ENCODE assay signal across 32 cellular contexts in the genomic region with DNA sequence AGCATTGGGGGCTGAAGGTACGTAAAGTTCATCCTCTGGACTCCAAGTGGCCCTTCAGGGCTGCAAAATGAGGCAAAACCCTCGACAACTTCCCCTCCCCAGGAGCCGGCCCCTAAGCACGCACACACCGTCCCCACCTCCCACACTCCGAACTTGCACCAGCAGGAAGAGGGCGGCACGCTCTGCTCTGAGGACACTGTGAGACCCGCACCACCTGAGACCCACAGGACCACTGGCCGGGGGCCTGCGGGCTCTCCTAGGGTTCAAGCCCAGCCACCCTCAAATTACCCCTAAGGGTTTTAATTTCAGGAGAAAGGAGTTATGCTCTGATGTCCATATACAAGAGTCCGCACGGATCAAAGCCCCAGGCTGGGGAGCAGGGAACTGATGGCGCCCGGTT.
"Had no signal": no experiment of that assay in that cellular context is flagged by ENCODE, and none has a peak within 500 bp of the region (broad histone marks: within the 10 kb centered on the region; RNA-seq: fewer than 3 reads in every experiment).

No MANE protein-coding gene starts in this region.

- H3K36me3 Mint-ChIP-seq: activated CD8-positive, alpha-beta memory T cell treated with anti-CD3 and anti-CD28 coated beads, Interleukin-2, amount 10 ng/mL, durations not matched to agents 7 days and 5 days; activated naive CD4-positive, alpha-beta T cell treated with anti-CD3 and anti-CD28 coated beads, Interleukin-2, amount 10 ng/mL, durations not matched to agents 7 days and 5 days; activated naive CD4-positive, alpha-beta T cell treated with anti-CD3 and anti-CD28 coated beads, Interleukin-2, amount 50 U/mL, for 24 hours; activated naive CD8-positive, alpha-beta T cell; activated naive CD8-positive, alpha-beta T cell treated with anti-CD3 and anti-CD28 coated beads, Interleukin-2, amount 10 ng/mL, durations not matched to agents 7 days and 5 days had no signal

- H3K4me1 Mint-ChIP-seq: activated B cell treated with CpG ODN at 0.5 μM for 24 hours; activated CD4-positive, alpha-beta memory T cell treated with anti-CD3 and anti-CD28 coated beads, Interleukin-2, amount 10 ng/mL, durations not matched to agents 7 days and 5 days; activated CD4-positive, alpha-beta T cell treated with anti-CD3 and anti-CD28 coated beads for 36 hours; activated CD4-positive, alpha-beta T cell treated with anti-CD3 and anti-CD28 coated beads, Interleukin-2, amount 10 ng/mL, durations not matched to agents 7 days and 5 days; activated CD8-positive, alpha-beta memory T cell treated with anti-CD3 and anti-CD28 coated beads, Interleukin-2, amount 10 ng/mL, durations not matched to agents 7 days and 5 days; activated naive CD4-positive, alpha-beta T cell treated with anti-CD3 and anti-CD28 coated beads, Interleukin-2, amount 10 ng/mL, durations not matched to agents 7 days and 5 days; activated naive CD4-positive, alpha-beta T cell treated with anti-CD3 and anti-CD28 coated beads, Interleukin-2, amount 50 U/mL, for 24 hours; activated naive CD8-positive, alpha-beta T cell treated with anti-CD3 and anti-CD28 coated beads, Interleukin-2, amount 10 ng/mL, durations not matched to agents 7 days and 5 days; activated naive CD8-positive, alpha-beta T cell treated with anti-CD3 and anti-CD28 coated beads, Interleukin-2, amount 50 U/mL, for 24 hours; brain had no signal

- H3K27ac ChIP-seq: ascending aorta, cardiac muscle cell, VCaP had no signal

- H3K27ac Mint-ChIP-seq: activated B cell treated with CpG ODN at 0.5 μM for 24 hours; activated CD4-positive, alpha-beta memory T cell treated with anti-CD3 and anti-CD28 coated beads, Interleukin-2, amount 10 ng/mL, durations not matched to agents 7 days and 5 days; activated CD4-positive, alpha-beta T cell treated with anti-CD3 and anti-CD28 coated beads for 36 hours; activated CD4-positive, alpha-beta T cell treated with anti-CD3 and anti-CD28 coated beads, Interleukin-2, amount 10 ng/mL, durations not matched to agents 7 days and 5 days; activated CD8-positive, alpha-beta memory T cell treated with anti-CD3 and anti-CD28 coated beads, Interleukin-2, amount 10 ng/mL, durations not matched to agents 7 days and 5 days; activated CD8-positive, alpha-beta T cell treated with anti-CD3 and anti-CD28 coated beads, Interleukin-2, amount 10 ng/mL, durations not matched to agents 7 days and 5 days; activated naive CD4-positive, alpha-beta T cell treated with anti-CD3 and anti-CD28 coated beads, Interleukin-2, amount 10 ng/mL, durations not matched to agents 7 days and 5 days; activated naive CD4-positive, alpha-beta T cell treated with anti-CD3 and anti-CD28 coated beads, Interleukin-2, amount 50 U/mL, for 24 hours; activated naive CD8-positive, alpha-beta T cell; activated naive CD8-positive, alpha-beta T cell treated with anti-CD3 and anti-CD28 coated beads, Interleukin-2, amount 10 ng/mL, durations not matched to agents 7 days and 5 days; activated naive CD8-positive, alpha-beta T cell treated with anti-CD3 and anti-CD28 coated beads, Interleukin-2, amount 50 U/mL, for 24 hours; activated T-cell treated with anti-CD3 and anti-CD28 coated beads, Interleukin-2, amount 50 U/mL, for 24 hours; activated T-helper 2 cell treated with anti-CD3 and anti-CD28 coated beads, Interferon-gamma antibody, Interleukin-2, Interleukin-4, amounts not matched to agents 10 μg/mL and 5 μg/mL and 100 μg/mL, durations not matched to agents 14 hours and 24 hours and 36 hours; T-helper 1 cell treated with Interleukin-12 subunit alpha and Interleukin-12 subunit beta and Interleukin-4 antibody, amounts not matched to agents 30 μg/mL and 1 μg/mL, for 36 hours; T-helper 2 cell treated with Interferon-gamma antibody and Interleukin-4, amounts not matched to agents 5 μg/mL and 100 μg/mL, for 36 hours had no signal

- H3K27me3 ChIP-seq: ascending aorta, cardiac muscle cell had no signal

- H3K4me3 Mint-ChIP-seq: activated B cell treated with CpG ODN at 0.5 μM for 24 hours; activated CD4-positive, alpha-beta memory T cell treated with anti-CD3 and anti-CD28 coated beads, Interleukin-2, amount 10 ng/mL, durations not matched to agents 7 days and 5 days; activated CD4-positive, alpha-beta T cell treated with anti-CD3 and anti-CD28 coated beads for 36 hours; activated CD4-positive, alpha-beta T cell treated with anti-CD3 and anti-CD28 coated beads, Interleukin-2, amount 10 ng/mL, durations not matched to agents 7 days and 5 days; activated CD8-positive, alpha-beta memory T cell treated with anti-CD3 and anti-CD28 coated beads, Interleukin-2, amount 10 ng/mL, durations not matched to agents 7 days and 5 days; activated CD8-positive, alpha-beta T cell treated with anti-CD3 and anti-CD28 coated beads, Interleukin-2, amount 10 ng/mL, durations not matched to agents 7 days and 5 days; activated naive CD4-positive, alpha-beta T cell treated with anti-CD3 and anti-CD28 coated beads, Interleukin-2, amount 10 ng/mL, durations not matched to agents 7 days and 5 days; activated naive CD4-positive, alpha-beta T cell treated with anti-CD3 and anti-CD28 coated beads, Interleukin-2, amount 50 U/mL, for 24 hours; activated naive CD8-positive, alpha-beta T cell; activated naive CD8-positive, alpha-beta T cell treated with anti-CD3 and anti-CD28 coated beads, Interleukin-2, amount 10 ng/mL, durations not matched to agents 7 days and 5 days; activated naive CD8-positive, alpha-beta T cell treated with anti-CD3 and anti-CD28 coated beads, Interleukin-2, amount 50 U/mL, for 24 hours; activated T-cell treated with anti-CD3 and anti-CD28 coated beads, Interleukin-2, amount 50 U/mL, for 24 hours; brain; T-helper 1 cell treated with Interleukin-12 subunit alpha and Interleukin-12 subunit beta and Interleukin-4 antibody, amounts not matched to agents 30 μg/mL and 1 μg/mL, for 36 hours; T-helper 2 cell treated with Interferon-gamma antibody and Interleukin-4, amounts not matched to agents 5 μg/mL and 100 μg/mL, for 36 hours had no signal

- H3K4me3 ChIP-seq: ascending aorta, cardiac muscle cell had no signal

- H3K4me1 ChIP-seq: ascending aorta had no signal

- ATAC-seq: activated CD4-positive, alpha-beta T cell treated with anti-CD3 and anti-CD28 coated beads for 36 hours; activated CD8-positive, alpha-beta memory T cell treated with anti-CD3 and anti-CD28 coated beads, Interleukin-2, amount 10 ng/mL, durations not matched to agents 7 days and 5 days; activated CD8-positive, alpha-beta T cell treated with anti-CD3 and anti-CD28 coated beads, Interleukin-2, amount 10 ng/mL, durations not matched to agents 7 days and 5 days; activated naive CD8-positive, alpha-beta T cell treated with anti-CD3 and anti-CD28 coated beads, Interleukin-2, amount 50 U/mL, for 24 hours had no signal

- DNase-seq: activated B cell treated with CpG ODN at 0.5 μM for 24 hours; activated CD4-positive, alpha-beta memory T cell treated with anti-CD3 and anti-CD28 coated beads, Interleukin-2, amount 10 ng/mL, durations not matched to agents 7 days and 5 days; activated CD4-positive, alpha-beta T cell treated with anti-CD3 and anti-CD28 coated beads for 36 hours; activated CD4-positive, alpha-beta T cell treated with anti-CD3 and anti-CD28 coated beads for 48 hours; activated CD4-positive, alpha-beta T cell treated with anti-CD3 and anti-CD28 coated beads, Interleukin-2, amount 10 ng/mL, durations not matched to agents 7 days and 5 days; activated CD4-positive, alpha-beta T cell treated with anti-CD3 and anti-CD28 coated beads, Interleukin-2, amount 50 U/mL, for 48 hours; activated CD4-positive, CD25-positive, alpha-beta regulatory T cell treated with anti-CD3 and anti-CD28 coated beads, Interleukin-2, amount 50 U/mL, for 72 hours; activated CD8-positive, alpha-beta memory T cell treated with anti-CD3 and anti-CD28 coated beads for 24 hours; activated CD8-positive, alpha-beta memory T cell treated with anti-CD3 and anti-CD28 coated beads, Interleukin-2, amount 10 ng/mL, durations not matched to agents 7 days and 5 days; activated CD8-positive, alpha-beta memory T cell treated with anti-CD3 and anti-CD28 coated beads, Interleukin-2, amount 50 U/mL, for 48 hours; activated CD8-positive, alpha-beta T cell treated with anti-CD3 and anti-CD28 coated beads, Interleukin-2, amount 10 ng/mL, durations not matched to agents 7 days and 5 days; activated effector memory CD4-positive, alpha-beta T cell treated with Interleukin-2 at 50 U/mL for 16 hours; activated gamma-delta T cell; activated naive CD4-positive, alpha-beta T cell treated with anti-CD3 and anti-CD28 coated beads, Interleukin-2, amount 10 ng/mL, durations not matched to agents 7 days and 5 days; activated naive CD4-positive, alpha-beta T cell treated with Interleukin-2 at 50 U/mL for 16 hours; activated naive CD8-positive, alpha-beta T cell treated with anti-CD3 and anti-CD28 coated beads, Interleukin-2, amount 10 ng/mL, durations not matched to agents 7 days and 5 days; activated naive CD8-positive, alpha-beta T cell treated with anti-CD3 and anti-CD28 coated beads, Interleukin-2, amount 50 U/mL, for 24 hours; activated T-cell treated with anti-CD3 and anti-CD28 coated beads, Interleukin-2, amount 50 U/mL, for 24 hours; activated T-cell treated with anti-CD3 and anti-CD28 coated beads, Interleukin-2, amount 50 U/mL, for 48 hours; central memory CD4-positive, alpha-beta T cell; T-helper 1 cell; T-helper 2 cell; T-helper 9 cell had no signal

- H3K27me3 Mint-ChIP-seq: activated B cell treated with CpG ODN at 0.5 μM for 24 hours; activated CD4-positive, alpha-beta memory T cell treated with anti-CD3 and anti-CD28 coated beads, Interleukin-2, amount 10 ng/mL, durations not matched to agents 7 days and 5 days; activated CD4-positive, alpha-beta T cell treated with anti-CD3 and anti-CD28 coated beads for 36 hours; activated CD4-positive, alpha-beta T cell treated with anti-CD3 and anti-CD28 coated beads, Interleukin-2, amount 10 ng/mL, durations not matched to agents 7 days and 5 days; activated CD8-positive, alpha-beta memory T cell treated with anti-CD3 and anti-CD28 coated beads, Interleukin-2, amount 10 ng/mL, durations not matched to agents 7 days and 5 days; activated naive CD4-positive, alpha-beta T cell treated with anti-CD3 and anti-CD28 coated beads, Interleukin-2, amount 10 ng/mL, durations not matched to agents 7 days and 5 days; activated naive CD4-positive, alpha-beta T cell treated with anti-CD3 and anti-CD28 coated beads, Interleukin-2, amount 50 U/mL, for 24 hours; activated naive CD8-positive, alpha-beta T cell; activated naive CD8-positive, alpha-beta T cell treated with anti-CD3 and anti-CD28 coated beads, Interleukin-2, amount 10 ng/mL, durations not matched to agents 7 days and 5 days; activated naive CD8-positive, alpha-beta T cell treated with anti-CD3 and anti-CD28 coated beads, Interleukin-2, amount 50 U/mL, for 24 hours; activated T-cell treated with anti-CD3 and anti-CD28 coated beads, Interleukin-2, amount 50 U/mL, for 24 hours; brain had no signal

- H3K9me3 ChIP-seq: ascending aorta had no signal

- H3K9me3 Mint-ChIP-seq: activated B cell treated with CpG ODN at 0.5 μM for 24 hours; activated CD4-positive, alpha-beta memory T cell treated with anti-CD3 and anti-CD28 coated beads, Interleukin-2, amount 10 ng/mL, durations not matched to agents 7 days and 5 days; activated CD4-positive, alpha-beta T cell treated with anti-CD3 and anti-CD28 coated beads, Interleukin-2, amount 10 ng/mL, durations not matched to agents 7 days and 5 days; activated naive CD4-positive, alpha-beta T cell treated with anti-CD3 and anti-CD28 coated beads, Interleukin-2, amount 10 ng/mL, durations not matched to agents 7 days and 5 days; activated naive CD4-positive, alpha-beta T cell treated with anti-CD3 and anti-CD28 coated beads, Interleukin-2, amount 50 U/mL, for 24 hours; activated naive CD8-positive, alpha-beta T cell treated with anti-CD3 and anti-CD28 coated beads, Interleukin-2, amount 10 ng/mL, durations not matched to agents 7 days and 5 days; activated naive CD8-positive, alpha-beta T cell treated with anti-CD3 and anti-CD28 coated beads, Interleukin-2, amount 50 U/mL, for 24 hours; activated T-cell treated with anti-CD3 and anti-CD28 coated beads, Interleukin-2, amount 50 U/mL, for 24 hours; activated T-helper 2 cell treated with anti-CD3 and anti-CD28 coated beads, Interferon-gamma antibody, Interleukin-2, Interleukin-4, amounts not matched to agents 10 μg/mL and 5 μg/mL and 100 μg/mL, durations not matched to agents 14 hours and 24 hours and 36 hours; brain; T-helper 1 cell treated with Interleukin-12 subunit alpha and Interleukin-12 subunit beta and Interleukin-4 antibody, amounts not matched to agents 30 μg/mL and 1 μg/mL, for 36 hours; T-helper 2 cell treated with Interferon-gamma antibody and Interleukin-4, amounts not matched to agents 5 μg/mL and 100 μg/mL, for 36 hours had no signal
